ENCODE assay signal across 27 cellular contexts in genomic region chr11:117871160-117871559, GRCh38. TPM values are rescaled to one million over a fixed set of nuclear protein-coding genes. Genes with fewer than 3 reads are reported as not detected.
DNase-seq lines count a peak whose midpoint lies in the region; FAIRE-seq and TF ChIP-seq lines count a peak whose summit lies in the region.
"Had no signal": no experiment of that assay in that cellular context is flagged by ENCODE, and none has a peak within 500 bp of the region (broad histone marks: within the 10 kb centered on the region; RNA-seq: fewer than 3 reads in every experiment).

No MANE protein-coding gene starts in this region.

- no peaks in the 10 kb centered on the region for H3K36me3 ChIP-seq in bronchial epithelial cell (ENCODE audit: control insufficient read depth, insufficient read depth, low read length)
- H3K36me3 ChIP-seq in muscle layer of colon (ENCODE audit: insufficient read depth, low read length), result no peaks in the 10 kb centered on the region
- H3K36me3 ChIP-seq: BLaER1 treated with 17β-estradiol and CSF1 and Interleukin-3, amounts not matched to agents 10 nM and 100 nM; MG63 had no signal

- peaks cover 88% of the 10 kb centered on the region for H3K4me1 ChIP-seq in muscle layer of colon (ENCODE audit: insufficient read depth, low read length)

- H3K9ac ChIP-seq in muscle layer of colon (ENCODE audit: low read length), result no peak overlapping the region
- H3K9ac ChIP-seq: BLaER1 treated with 17β-estradiol and CSF1 and Interleukin-3, amounts not matched to agents 10 nM and 100 nM; GM23248 had no signal

- DNase-seq in NCI-H69 (lab: John Stamatoyannopoulos, UW) (peak; percentile 69), bronchial epithelial cell (ENCODE audit: low read depth) (no peak), NCI-H2171 treated with DMSO at 0.1 percent for 48 hours (lab: John Stamatoyannopoulos, UW) (no peak), COR-L47 (lab: John Stamatoyannopoulos, UW) (no peak)
- no peak for DNase-seq in activated naive CD4-positive, alpha-beta T cell treated with Interleukin-2 at 50 U/mL for 16 hours
- DNase-seq: CD4-positive, alpha-beta memory T cell; GM23248; H9; HFFc6; MG63; NCI-H1417; NCI-H1694 treated with DMSO at 0.1 percent for 48 hours; NCI-H2081 treated with DMSO at 0.1 percent for 48 hours; NCI-H510A treated with DMSO at 0.1 percent for 48 hours; NCI-H82; SIG-M5 had no signal

- H3K27me3 ChIP-seq in bronchial epithelial cell (ENCODE audit: control insufficient read depth, insufficient read depth, low read length) (peaks cover 20% of the 10 kb centered on the region), muscle layer of colon (ENCODE audit: control insufficient read depth in 1 of 2, insufficient read depth in 2 of 2, low read length in 2 of 2) (no peaks in the 10 kb centered on the region)

- TF ChIP-seq CTCF in bronchial epithelial cell (IDR thresholded peaks at IDR 0.05; ENCODE audit: insufficient read depth, low read length, severe bottlenecking), result no peak

- H3K4me3 ChIP-seq in bronchial epithelial cell (ENCODE audit: low read depth, low read length) (no peak overlapping the region), muscle layer of colon (ENCODE audit: low read depth in 1 of 2, low read length in 2 of 2) (no peak overlapping the region)
- H3K4me3 ChIP-seq: BLaER1 treated with 17β-estradiol and CSF1 and Interleukin-3, amounts not matched to agents 10 nM and 100 nM; GM23248; K562; MG63 had no signal

- FAIRE-seq in bronchial epithelial cell (lab: Jason Lieb, UNC), result peak; percentile 28
- FAIRE-seq: G401.6, GM12892, HepG2, K562 had no signal

- no peaks in the 10 kb centered on the region for H3K9me3 ChIP-seq in muscle layer of colon (ENCODE audit: low read length)
- H3K9me3 ChIP-seq: BLaER1 treated with 17β-estradiol and CSF1 and Interleukin-3, amounts not matched to agents 10 nM and 100 nM; MG63 had no signal

- H3K27ac ChIP-seq in muscle layer of colon (ENCODE audit: low read depth, low read length), result peak overlapping the region; percentile 16
- H3K27ac ChIP-seq in temporal lobe (ENCODE audit: low read depth, low read length), result peak overlapping the region; percentile 41
- H3K27ac ChIP-seq: BLaER1 treated with 17β-estradiol and CSF1 and Interleukin-3, amounts not matched to agents 10 nM and 100 nM; GM23248; HL-60 had no signal

RNA-seq across cellular contexts. Expression of gene FXYD6, which starts 5.3 kb away (rescaled TPM):
- total RNA-seq in bronchial epithelial cell, result not detected in 2 replicates
- total RNA-seq in temporal lobe, result 149 TPM
- total RNA-seq: CD4-positive, alpha-beta memory T cell; GM23248; HepG2; HFFc6; HT-29 had no signal

RNA-seq across cellular contexts. Expression of gene FXYD2, which starts 46.6 kb away (rescaled TPM):
- total RNA-seq in bronchial epithelial cell (not detected in 2 replicates), temporal lobe (0.49 TPM)
- total RNA-seq: A673, GM23248, K562, LHCN-M2 had no signal

RNA-seq across cellular contexts. Expression of gene TMPRSS13, which starts 58.0 kb away (rescaled TPM):
- total RNA-seq in bronchial epithelial cell, result 0.53 and 11.5 TPM in 2 replicates
- total RNA-seq in temporal lobe, result 0.25 TPM
- total RNA-seq: A673, GM23248, HepG2, HFFc6, LHCN-M2 had no signal

Comparison
In these comparisons a context has a peak if more than half of its experiments do, and no peak if none do; other contexts are left out.
1. RNA of gene FXYD6, which starts 5.3 kb away (total RNA-seq): 149 TPM in temporal lobe (single experiment); not detected in bronchial epithelial cell; every median in the first group is over 100 times any median in the second.